1 cellular context compared by ENCODE assay signal in the genomic region with DNA sequence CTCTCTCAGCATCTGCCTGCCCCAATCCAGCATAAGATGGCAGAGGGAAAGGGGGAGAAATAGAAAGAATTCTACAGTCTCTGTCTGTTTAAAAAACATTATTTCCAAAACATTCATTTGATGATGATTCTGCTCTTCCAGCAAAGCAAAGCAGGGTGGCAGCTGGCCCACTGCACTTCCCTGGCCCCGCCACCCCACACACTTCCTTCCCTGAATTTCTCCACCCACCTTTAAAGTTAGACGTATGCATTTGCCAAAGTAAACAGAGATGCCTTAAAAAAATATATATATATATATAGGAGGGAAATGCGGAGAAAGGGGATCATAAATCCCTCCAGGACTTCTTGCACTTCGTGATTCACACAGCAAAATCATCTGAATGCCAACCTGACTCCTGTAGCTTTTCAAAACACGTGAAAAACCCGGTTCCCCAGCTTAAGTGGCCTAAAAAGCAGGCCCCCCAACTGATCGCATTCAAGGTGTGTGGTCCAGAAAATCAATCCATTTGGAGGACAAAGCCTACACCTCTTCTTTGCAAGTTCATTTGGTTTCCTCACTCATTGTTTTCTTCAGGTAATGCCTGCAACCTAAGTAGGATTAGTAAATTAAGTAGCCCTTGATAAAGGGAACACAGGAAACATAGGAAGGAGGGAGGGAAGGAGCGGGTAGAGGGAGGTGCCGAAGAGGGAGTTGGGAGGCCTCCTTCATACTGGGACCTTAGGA.
TF ChIP-seq lines count a peak whose summit lies in the region.

No MANE protein-coding gene starts in this region.

TF ChIP-seq in endothelial cell of umbilical vein, 7 proteins besides CTCF, POLR2A, EP300 and RAD21:
- TF ChIP-seq GATA2 (IDR thresholded peaks at IDR 0.05; ENCODE audit: insufficient read depth, insufficient read length, low read depth, low read length) (no peak), FOS (IDR thresholded peaks at IDR 0.05; ENCODE audit: borderline replicate concordance, insufficient read depth, low read length) (no peak), JUN (IDR thresholded peaks at IDR 0.05; ENCODE audit: borderline replicate concordance, insufficient read depth, insufficient read length, low read depth) (no peak), POLR2AphosphoS5 (IDR thresholded peaks at IDR 0.05; ENCODE audit: insufficient read depth, low read depth, low read length) (no peak), EZH2 (IDR thresholded peaks at IDR 0.05; ENCODE audit: borderline replicate concordance, low read depth, low read length, severe bottlenecking) (no peak), MYC (IDR thresholded peaks at IDR 0.05; ENCODE audit: low read depth, low read length) (no peak)
- TF ChIP-seq, protein P1, sequence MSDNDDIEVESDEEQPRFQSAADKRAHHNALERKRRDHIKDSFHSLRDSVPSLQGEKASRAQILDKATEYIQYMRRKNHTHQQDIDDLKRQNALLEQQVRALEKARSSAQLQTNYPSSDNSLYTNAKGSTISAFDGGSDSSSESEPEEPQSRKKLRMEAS (IDR thresholded peaks at IDR 0.05; ENCODE audit: insufficient read depth, insufficient read length), result no peak
TF ChIP-seq in endothelial cell of umbilical vein: peak in this region for 0.
